13 cellular contexts compared by ENCODE assay signal in the genomic region with DNA sequence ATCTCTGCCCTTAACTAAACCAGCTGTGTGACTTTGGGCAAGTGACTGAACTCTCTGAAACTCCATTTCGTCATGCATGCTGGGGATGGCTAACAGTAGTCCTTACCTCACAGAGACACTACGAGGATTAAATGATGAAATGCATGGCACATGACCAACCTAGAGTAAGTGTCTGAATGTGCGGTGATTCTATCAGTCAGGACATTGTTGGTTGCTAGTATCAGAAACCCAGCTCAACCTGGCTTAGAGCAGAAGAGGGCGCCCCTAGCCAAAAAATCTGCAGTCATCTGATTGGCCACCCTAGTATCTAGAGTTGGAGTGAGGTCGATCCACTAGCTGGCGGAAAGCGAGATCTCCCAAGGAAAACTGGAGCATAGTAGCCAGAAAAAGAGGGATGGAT. TPM values are rescaled to one million over a fixed set of nuclear protein-coding genes. Genes with fewer than 3 reads are reported as not detected.
DNase-seq lines count a peak whose midpoint lies in the region; TF ChIP-seq lines count a peak whose summit lies in the region.
"Had no signal": no experiment of that assay in that cellular context is flagged by ENCODE, and none has a peak within 500 bp of the region (broad histone marks: within the 10 kb centered on the region; RNA-seq: fewer than 3 reads in every experiment).

No MANE protein-coding gene starts in this region.

- no peak overlapping the region for H3K4me2 ChIP-seq in mesenchymal stem cell (ENCODE audit: low read length, poor library complexity, severe bottlenecking)
- H3K4me2 ChIP-seq: BLaER1 had no signal

- H3K27ac ChIP-seq in endodermal cell (ENCODE audit: low read depth, low read length) (no peak overlapping the region), mesenchymal stem cell (ENCODE audit: low read length, poor library complexity, severe bottlenecking) (no peak overlapping the region)
- H3K27ac ChIP-seq: BLaER1, SJSA1 had no signal

- peak; percentile 3 for TF ChIP-seq CTCF in GM10248 (IDR thresholded peaks at IDR 0.05; ENCODE audit: control extremely low read depth, extremely low read depth, low read depth, missing control alignments)
- peak; percentile 2 for TF ChIP-seq CTCF in NB4 (IDR thresholded peaks at IDR 0.05; ENCODE audit: low read depth, low read length)
- TF ChIP-seq CTCF in endodermal cell (conservative IDR thresholded peaks at IDR 0.05), result peak; percentile 68
- TF ChIP-seq CTCF in nephron progenitor cell (IDR thresholded peaks at IDR 0.05), result no peak

- no peaks in the 10 kb centered on the region for H3K27me3 Mint-ChIP-seq in endodermal cell (ENCODE audit: insufficient read depth)
- H3K27me3 Mint-ChIP-seq in nephron progenitor cell (ENCODE audit: low read depth, poor library complexity), result peaks cover 7% of the 10 kb centered on the region
- H3K27me3 Mint-ChIP-seq: naive thymus-derived CD8-positive, alpha-beta T cell had no signal

- no peak for TF ChIP-seq POLR2A in NB4 (IDR thresholded peaks at IDR 0.05; ENCODE audit: extremely low read depth, insufficient read length)

- no peak overlapping the region for H2BK15ac ChIP-seq in mesenchymal stem cell (ENCODE audit: low read depth, poor library complexity, severe bottlenecking)

- WGBS in endodermal cell (ENCODE audit: insufficient coverage in 1 of 2, insufficient read length in 1 of 2), 2 experiments, result 79 to 81% methylated on average over 6 to 7 of the region's 7 CpGs
- WGBS in mesenchymal stem cell, result 85% methylated on average over 7 of the region's 7 CpGs

- H3K27ac Mint-ChIP-seq in endodermal cell (peak overlapping the region; percentile 39), nephron progenitor cell (no peak overlapping the region)
- H3K27ac Mint-ChIP-seq: naive thymus-derived CD8-positive, alpha-beta T cell had no signal

- CTCF ChIA-PET in GM10248 (lab: Yijun Ruan, JAX), result interaction anchor here (0.8 to 2.3 kb wide), 4 partner anchors 32 to 215 kb away, joined by 3 to 8 read pairs (median 3); no protein-coding TSS in a partner anchor

- H3K36me3 Mint-ChIP-seq in endodermal cell (ENCODE audit: low read depth), result peaks cover 2% of the 10 kb centered on the region
- H3K36me3 Mint-ChIP-seq in nephron progenitor cell (ENCODE audit: low read depth), result peaks cover 5% of the 10 kb centered on the region
- H3K36me3 Mint-ChIP-seq: naive thymus-derived CD8-positive, alpha-beta T cell had no signal

- H4K91ac ChIP-seq in mesenchymal stem cell (ENCODE audit: low read length), result no peak overlapping the region

- H3K4me1 ChIP-seq in endodermal cell (ENCODE audit: control insufficient read depth, insufficient read depth, low read length) (no peaks in the 10 kb centered on the region), mesenchymal stem cell (ENCODE audit: control insufficient read depth, insufficient read depth, low read depth, low read length) (peaks cover 4% of the 10 kb centered on the region)

- H3K14ac ChIP-seq in mesenchymal stem cell (ENCODE audit: low read length in 2 of 2), result no peak overlapping the region

- no peaks in the 10 kb centered on the region for H3K36me3 ChIP-seq in endodermal cell (ENCODE audit: control insufficient read depth, insufficient read depth, low read length)
- peaks cover 0 to 4% of the 10 kb centered on the region in 2 experiments for H3K36me3 ChIP-seq in mesenchymal stem cell (ENCODE audit: control insufficient read depth in 1 of 2, insufficient read depth in 2 of 2, low read depth in 1 of 2, low read length in 2 of 2)
- H3K36me3 ChIP-seq: vagina had no signal

- no peak overlapping the region for H3K18ac ChIP-seq in mesenchymal stem cell (ENCODE audit: low read depth in 1 of 2, low read length in 2 of 2)

- no peak overlapping the region for H2BK120ac ChIP-seq in mesenchymal stem cell (ENCODE audit: low read depth, low read length)

- no peaks in the 10 kb centered on the region for H3K27me3 ChIP-seq in endodermal cell (ENCODE audit: control insufficient read depth, insufficient read depth, low read length, poor library complexity, severe bottlenecking)
- peaks cover 0 to 18% of the 10 kb centered on the region in 2 experiments for H3K27me3 ChIP-seq in mesenchymal stem cell (ENCODE audit: control insufficient read depth in 1 of 2, insufficient read depth in 1 of 2, low read length in 2 of 2)
- H3K27me3 ChIP-seq: BLaER1, SJSA1, vagina had no signal

- H3K4ac ChIP-seq in mesenchymal stem cell (ENCODE audit: low read depth in 1 of 2, low read length in 2 of 2), result no peak overlapping the region

- H3K9me3 ChIP-seq in endodermal cell (ENCODE audit: control insufficient read depth, low read length) (no peaks in the 10 kb centered on the region), mesenchymal stem cell (ENCODE audit: control insufficient read depth, low read length) (no peaks in the 10 kb centered on the region)
- H3K9me3 ChIP-seq: BLaER1, SJSA1, vagina had no signal

- no peak overlapping the region for H2BK12ac ChIP-seq in mesenchymal stem cell (ENCODE audit: low read length in 2 of 2)

- no peak overlapping the region for H2BK5ac ChIP-seq in mesenchymal stem cell (ENCODE audit: low read depth, low read length, poor library complexity, severe bottlenecking)

- POLR2A ChIA-PET in GM10248 (lab: Yijun Ruan, JAX), result no interaction called here

- H3K4me1 Mint-ChIP-seq in endodermal cell, result peaks cover 5% of the 10 kb centered on the region
- peaks cover 25% of the 10 kb centered on the region for H3K4me1 Mint-ChIP-seq in nephron progenitor cell
- H3K4me1 Mint-ChIP-seq: naive thymus-derived CD8-positive, alpha-beta T cell had no signal

- H3K9ac ChIP-seq in endodermal cell (ENCODE audit: extremely low read depth, low read length, poor library complexity, severe bottlenecking), result no peak overlapping the region
- H3K9ac ChIP-seq in mesenchymal stem cell (ENCODE audit: low read length), result no peak overlapping the region
- H3K9ac ChIP-seq: BLaER1 had no signal

- H3K4me3 Mint-ChIP-seq in endodermal cell, result no peak overlapping the region
- H3K4me3 Mint-ChIP-seq in nephron progenitor cell, result no peak overlapping the region
- H3K4me3 Mint-ChIP-seq: naive thymus-derived CD8-positive, alpha-beta T cell had no signal

- no peaks in the 10 kb centered on the region for H3K79me1 ChIP-seq in mesenchymal stem cell (replicated peaks; ENCODE audit: low read length, poor library complexity, severe bottlenecking)

- H2AFZ ChIP-seq in mesenchymal stem cell (ENCODE audit: low read depth, low read length), result no peak overlapping the region

- H2AK5ac ChIP-seq in mesenchymal stem cell (ENCODE audit: low read length, severe bottlenecking), result no peak overlapping the region

- DNase-seq in GM10248 (ENCODE audit: extremely low spot score) (no peak), NB4 (ENCODE audit: low read depth) (peak; percentile 36), endodermal cell (peak; percentile 85), mesenchymal stem cell (peak; percentile 58), amniotic stem cell (lab: John Stamatoyannopoulos, UW) (no peak), DMS79 (lab: John Stamatoyannopoulos, UW) (no peak), nephron progenitor cell (no peak), NCI-H510A treated with DMSO at 0.1 percent for 48 hours (lab: John Stamatoyannopoulos, UW) (no peak)
- DNase-seq: caudate nucleus; naive thymus-derived CD8-positive, alpha-beta T cell had no signal

- H3K4me3 ChIP-seq in NB4 (ENCODE audit: low read depth, low read length), result no peak overlapping the region
- no peak overlapping the region for H3K4me3 ChIP-seq in endodermal cell (ENCODE audit: low read length)
- no peak overlapping the region for H3K4me3 ChIP-seq in mesenchymal stem cell (ENCODE audit: insufficient read depth in 1 of 2, low read depth in 1 of 2, low read length in 2 of 2)
- H3K4me3 ChIP-seq: BLaER1, SJSA1, vagina had no signal

- H4K8ac ChIP-seq in mesenchymal stem cell (ENCODE audit: low read length), result no peak overlapping the region

- no peak overlapping the region for H3K23ac ChIP-seq in mesenchymal stem cell (ENCODE audit: low read length in 2 of 2)

- H3K9me3 Mint-ChIP-seq in endodermal cell, result no peaks in the 10 kb centered on the region
- no peaks in the 10 kb centered on the region for H3K9me3 Mint-ChIP-seq in nephron progenitor cell
- H3K9me3 Mint-ChIP-seq: naive thymus-derived CD8-positive, alpha-beta T cell had no signal

RNA-seq across cellular contexts. Expression of a gene that starts 25.2 kb away (rescaled TPM):
- total RNA-seq in endodermal cell, result 1 to 10 TPM; 4.9 to 6.3 TPM
- polyA plus RNA-seq in endodermal cell (2013, experiment 1 of 2), result 10.1 TPM
- 11.1 TPM for polyA plus RNA-seq in endodermal cell (2013, experiment 2 of 2)
- polyA plus RNA-seq in mesenchymal stem cell (2013, experiment 1 of 2), result 2.0 TPM
- 1.8 TPM for polyA plus RNA-seq in mesenchymal stem cell (2013, experiment 2 of 2)

Comparison
In these comparisons a context has a peak if more than half of its experiments do, and no peak if none do; other contexts are left out.
1. DNase-seq: peak in NB4 (single experiment), endodermal cell (single experiment) and mesenchymal stem cell (single experiment); none in GM10248 (single experiment), amniotic stem cell (single experiment), DMS79 (single experiment), nephron progenitor cell (single experiment) and NCI-H510A treated with DMSO at 0.1 percent for 48 hours (single experiment).